Comparison of ENCODE assay signal across 28 cellular contexts in the genomic region with DNA sequence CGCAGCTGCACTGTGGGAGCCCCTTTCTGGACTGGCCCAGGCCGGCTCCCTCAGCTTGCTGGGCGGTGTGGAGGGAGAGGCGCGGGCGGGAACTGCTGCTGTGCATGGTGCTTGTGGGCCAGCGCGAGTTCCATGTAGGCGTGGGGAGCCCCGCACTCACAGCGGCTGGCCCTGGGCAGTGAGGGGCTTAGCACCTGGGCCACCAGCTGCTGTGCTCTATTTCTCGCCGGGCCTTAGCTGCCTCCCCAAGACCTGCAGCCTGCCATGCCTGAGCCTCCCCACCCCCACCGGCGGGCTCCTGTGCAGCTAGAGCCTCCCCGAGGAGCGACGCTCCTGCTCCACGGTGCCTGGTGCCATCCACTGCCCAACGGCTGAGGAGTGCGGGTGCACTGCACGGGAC. TPM values are rescaled to one million over a fixed set of nuclear protein-coding genes. Genes with fewer than 3 reads are reported as not detected.
DNase-seq lines count a peak whose midpoint lies in the region; ATAC-seq lines count a peak whose summit lies in the region.
"Had no signal": no experiment of that assay in that cellular context is flagged by ENCODE, and none has a peak within 500 bp of the region (broad histone marks: within the 10 kb centered on the region; RNA-seq: fewer than 3 reads in every experiment).

No MANE protein-coding gene starts in this region.

- no peak for DNase-seq in T-helper 2 cell treated with Interferon-gamma antibody and Interleukin-4, amounts not matched to agents 5 μg/mL and 100 μg/mL, for 36 hours (ENCODE audit: low spot score)
- DNase-seq in T-helper 2 cell = no peak
- DNase-seq in CD8-positive, alpha-beta memory T cell = peak in 1 of 5 donors; percentile 42
- DNase-seq in activated naive CD8-positive, alpha-beta T cell treated with anti-CD3 and anti-CD28 coated beads, Interleukin-2, amount 10 ng/mL, durations not matched to agents 7 days and 5 days = peak; percentile 23
- DNase-seq in natural killer cell treated with Interleukin-12 subunit alpha and Interleukin-12 subunit beta and Interleukin-15 and Interleukin-18, amount 100 ng/mL, for 72 hours (ENCODE audit: low spot score) = no peak
- no peak for DNase-seq in AG20443 (ENCODE audit: low spot score)
- no peak for DNase-seq in NCI-H526 (lab: John Stamatoyannopoulos, UW)
- DNase-seq: activated CD4-positive, CD25-positive, alpha-beta regulatory T cell; dermis blood vessel endothelial cell; DMS 273 treated with DMSO at 0.1 percent for 48 hours; foreskin keratinocyte; hippocampal formation; islet precursor cell; MM.1S; NCI-H146; NCI-H2171 treated with DMSO at 0.1 percent for 48 hours; NCI-H82; posterior cingulate gyrus; stimulated activated CD4-positive, alpha-beta T cell treated with anti-CD3 and anti-CD28 coated beads, Interleukin-2, amount 100 ng/mL, for 48 hours; stomach; trophoblast cell had no signal

- peaks cover 4% of the 10 kb centered on the region for H3K27me3 ChIP-seq in CD8-positive, alpha-beta memory T cell (ENCODE audit: insufficient read depth, low read length, poor library complexity, severe bottlenecking)
- H3K27me3 ChIP-seq: BLaER1, foreskin keratinocyte, SJSA1 had no signal

- CTCF ChIA-PET in CD8-positive, alpha-beta memory T cell (lab: Charles Lee) = no interaction called here

- H3K4me3 Mint-ChIP-seq in T-helper 2 cell treated with Interferon-gamma antibody and Interleukin-4, amounts not matched to agents 5 μg/mL and 100 μg/mL, for 36 hours = peak overlapping the region; percentile 90
- peak overlapping the region in 4 of 7 donors; percentile 26 to 99 (median 88) for H3K4me3 Mint-ChIP-seq in CD8-positive, alpha-beta memory T cell
- H3K4me3 Mint-ChIP-seq in activated naive CD8-positive, alpha-beta T cell treated with anti-CD3 and anti-CD28 coated beads, Interleukin-2, amount 10 ng/mL, durations not matched to agents 7 days and 5 days = no peak overlapping the region
- peak overlapping the region; percentile 92 for H3K4me3 Mint-ChIP-seq in natural killer cell treated with Interleukin-12 subunit alpha and Interleukin-12 subunit beta and Interleukin-15 and Interleukin-18, amount 100 ng/mL, for 72 hours

- no peaks in the 10 kb centered on the region for H3K9me3 Mint-ChIP-seq in T-helper 2 cell treated with Interferon-gamma antibody and Interleukin-4, amounts not matched to agents 5 μg/mL and 100 μg/mL, for 36 hours
- no peaks in the 10 kb centered on the region for H3K9me3 Mint-ChIP-seq in CD8-positive, alpha-beta memory T cell
- no peaks in the 10 kb centered on the region for H3K9me3 Mint-ChIP-seq in activated naive CD8-positive, alpha-beta T cell treated with anti-CD3 and anti-CD28 coated beads, Interleukin-2, amount 10 ng/mL, durations not matched to agents 7 days and 5 days
- H3K9me3 Mint-ChIP-seq in natural killer cell treated with Interleukin-12 subunit alpha and Interleukin-12 subunit beta and Interleukin-15 and Interleukin-18, amount 100 ng/mL, for 72 hours = no peaks in the 10 kb centered on the region

- POLR2A ChIA-PET in CD8-positive, alpha-beta memory T cell (lab: Charles Lee) = no interaction called here
- POLR2A ChIA-PET in activated naive CD8-positive, alpha-beta T cell treated with anti-CD3 and anti-CD28 coated beads, Interleukin-2, amount 10 ng/mL, durations not matched to agents 7 days and 5 days (lab: Charles Lee) = no interaction called here

- peaks cover 18% of the 10 kb centered on the region for H3K36me3 Mint-ChIP-seq in T-helper 2 cell treated with Interferon-gamma antibody and Interleukin-4, amounts not matched to agents 5 μg/mL and 100 μg/mL, for 36 hours (ENCODE audit: low read depth)
- H3K36me3 Mint-ChIP-seq in CD8-positive, alpha-beta memory T cell = peaks cover 0 to 41% (median 5%) of the 10 kb centered on the region in 3 donors
- peaks cover 4% of the 10 kb centered on the region for H3K36me3 Mint-ChIP-seq in activated naive CD8-positive, alpha-beta T cell treated with anti-CD3 and anti-CD28 coated beads, Interleukin-2, amount 10 ng/mL, durations not matched to agents 7 days and 5 days
- H3K36me3 Mint-ChIP-seq in natural killer cell treated with Interleukin-12 subunit alpha and Interleukin-12 subunit beta and Interleukin-15 and Interleukin-18, amount 100 ng/mL, for 72 hours = peaks cover 6% of the 10 kb centered on the region

- no peaks in the 10 kb centered on the region for H3K9me3 ChIP-seq in CD8-positive, alpha-beta memory T cell (ENCODE audit: low read length)
- H3K9me3 ChIP-seq: BLaER1, SJSA1, stomach had no signal

- H3K36me3 ChIP-seq in CD8-positive, alpha-beta memory T cell (ENCODE audit: insufficient read depth, low read length) = no peaks in the 10 kb centered on the region

- no peak for ATAC-seq in activated naive CD8-positive, alpha-beta T cell treated with anti-CD3 and anti-CD28 coated beads, Interleukin-2, amount 10 ng/mL, durations not matched to agents 7 days and 5 days (ENCODE audit: low read depth)
- no peak for ATAC-seq in natural killer cell treated with Interleukin-12 subunit alpha and Interleukin-12 subunit beta and Interleukin-15 and Interleukin-18, amount 100 ng/mL, for 72 hours
- ATAC-seq in GM19395 (IDR thresholded peaks at IDR 0.05; ENCODE audit: unreplicated experiment) = no peak
- ATAC-seq: foreskin keratinocyte, PC-3 had no signal

- peaks cover 39% of the 10 kb centered on the region for H3K4me1 Mint-ChIP-seq in T-helper 2 cell treated with Interferon-gamma antibody and Interleukin-4, amounts not matched to agents 5 μg/mL and 100 μg/mL, for 36 hours (ENCODE audit: low read depth)
- H3K4me1 Mint-ChIP-seq in CD8-positive, alpha-beta memory T cell = peaks cover 22 to 37% (median 35%) of the 10 kb centered on the region in 3 donors
- peaks cover 16% of the 10 kb centered on the region for H3K4me1 Mint-ChIP-seq in activated naive CD8-positive, alpha-beta T cell treated with anti-CD3 and anti-CD28 coated beads, Interleukin-2, amount 10 ng/mL, durations not matched to agents 7 days and 5 days
- H3K4me1 Mint-ChIP-seq in natural killer cell treated with Interleukin-12 subunit alpha and Interleukin-12 subunit beta and Interleukin-15 and Interleukin-18, amount 100 ng/mL, for 72 hours (ENCODE audit: low read depth in 2 of 2) = peaks cover 12 to 15% of the 10 kb centered on the region in 2 donors

- H3K4me3 ChIP-seq in CD8-positive, alpha-beta memory T cell (ENCODE audit: low read length) = no peak overlapping the region
- H3K4me3 ChIP-seq: lung, SJSA1 had no signal

- H3K27me3 Mint-ChIP-seq in T-helper 2 cell treated with Interferon-gamma antibody and Interleukin-4, amounts not matched to agents 5 μg/mL and 100 μg/mL, for 36 hours (ENCODE audit: low read depth) = peaks cover 4% of the 10 kb centered on the region
- H3K27me3 Mint-ChIP-seq in CD8-positive, alpha-beta memory T cell = peaks cover 4 to 5% of the 10 kb centered on the region in 2 donors
- H3K27me3 Mint-ChIP-seq in activated naive CD8-positive, alpha-beta T cell treated with anti-CD3 and anti-CD28 coated beads, Interleukin-2, amount 10 ng/mL, durations not matched to agents 7 days and 5 days = peaks cover 6% of the 10 kb centered on the region
- H3K27me3 Mint-ChIP-seq in natural killer cell treated with Interleukin-12 subunit alpha and Interleukin-12 subunit beta and Interleukin-15 and Interleukin-18, amount 100 ng/mL, for 72 hours = no peaks in the 10 kb centered on the region

- no peak overlapping the region for H3K27ac Mint-ChIP-seq in T-helper 2 cell treated with Interferon-gamma antibody and Interleukin-4, amounts not matched to agents 5 μg/mL and 100 μg/mL, for 36 hours
- peak overlapping the region in 1 of 8 donors; percentile 91 for H3K27ac Mint-ChIP-seq in CD8-positive, alpha-beta memory T cell
- no peak overlapping the region for H3K27ac Mint-ChIP-seq in activated naive CD8-positive, alpha-beta T cell treated with anti-CD3 and anti-CD28 coated beads, Interleukin-2, amount 10 ng/mL, durations not matched to agents 7 days and 5 days
- H3K27ac Mint-ChIP-seq in natural killer cell treated with Interleukin-12 subunit alpha and Interleukin-12 subunit beta and Interleukin-15 and Interleukin-18, amount 100 ng/mL, for 72 hours = no peak overlapping the region

- no peak overlapping the region for H3K27ac ChIP-seq in CD8-positive, alpha-beta memory T cell (ENCODE audit: low read depth, low read length)
- H3K27ac ChIP-seq: BLaER1, foreskin keratinocyte, SJSA1, stomach had no signal

- peaks cover 13% of the 10 kb centered on the region for H3K4me1 ChIP-seq in CD8-positive, alpha-beta memory T cell (ENCODE audit: insufficient read depth, low read length)
- H3K4me1 ChIP-seq: foreskin keratinocyte had no signal

RNA-seq across cellular contexts. Expression of a gene that starts 1.7 kb away (rescaled TPM):
- 10 to 100 TPM; 21.9 to 25.0 TPM for total RNA-seq in CD8-positive, alpha-beta memory T cell
- 23.0 TPM for polyA plus RNA-seq in CD8-positive, alpha-beta memory T cell
- 10 to 100 TPM; 33.2 to 34.6 TPM for total RNA-seq in activated naive CD8-positive, alpha-beta T cell treated with anti-CD3 and anti-CD28 coated beads, Interleukin-2, amount 10 ng/mL, durations not matched to agents 7 days and 5 days
- 10 to 100 TPM; 24.3 to 32.8 TPM for total RNA-seq in natural killer cell treated with Interleukin-12 subunit alpha and Interleukin-12 subunit beta and Interleukin-15 and Interleukin-18, amount 100 ng/mL, for 72 hours

RNA-seq across cellular contexts. Expression of a gene that starts 13.3 kb away (rescaled TPM):
- total RNA-seq in CD8-positive, alpha-beta memory T cell = not detected
- not detected for polyA plus RNA-seq in CD8-positive, alpha-beta memory T cell
- not detected for total RNA-seq in activated naive CD8-positive, alpha-beta T cell treated with anti-CD3 and anti-CD28 coated beads, Interleukin-2, amount 10 ng/mL, durations not matched to agents 7 days and 5 days
- not detected for total RNA-seq in natural killer cell treated with Interleukin-12 subunit alpha and Interleukin-12 subunit beta and Interleukin-15 and Interleukin-18, amount 100 ng/mL, for 72 hours
- total RNA-seq: foreskin keratinocyte, GM12878, PC-3 had no signal
- polyA plus RNA-seq: foreskin keratinocyte, GM12878 had no signal

RNA-seq across cellular contexts. Expression of a gene that starts 25.0 kb away (rescaled TPM):
- total RNA-seq in CD8-positive, alpha-beta memory T cell = not detected
- not detected for polyA plus RNA-seq in CD8-positive, alpha-beta memory T cell
- total RNA-seq in activated naive CD8-positive, alpha-beta T cell treated with anti-CD3 and anti-CD28 coated beads, Interleukin-2, amount 10 ng/mL, durations not matched to agents 7 days and 5 days = not detected
- total RNA-seq in natural killer cell treated with Interleukin-12 subunit alpha and Interleukin-12 subunit beta and Interleukin-15 and Interleukin-18, amount 100 ng/mL, for 72 hours = not detected
- total RNA-seq: GM12878 had no signal

RNA-seq across cellular contexts. Expression of a gene that starts 43.0 kb away (rescaled TPM):
- total RNA-seq in CD8-positive, alpha-beta memory T cell = not detected
- polyA plus RNA-seq in CD8-positive, alpha-beta memory T cell = not detected
- total RNA-seq in activated naive CD8-positive, alpha-beta T cell treated with anti-CD3 and anti-CD28 coated beads, Interleukin-2, amount 10 ng/mL, durations not matched to agents 7 days and 5 days = not detected
- total RNA-seq in natural killer cell treated with Interleukin-12 subunit alpha and Interleukin-12 subunit beta and Interleukin-15 and Interleukin-18, amount 100 ng/mL, for 72 hours = not detected
- total RNA-seq: foreskin keratinocyte, GM12878, PC-3, skeletal muscle tissue had no signal
- polyA plus RNA-seq: foreskin keratinocyte had no signal
